Comparison of ENCODE assay signal across 8 cellular contexts in genomic region chr15:62125763-62126162, GRCh38. TPM values are rescaled to one million over a fixed set of nuclear protein-coding genes. Genes with fewer than 3 reads are reported as not detected.
DNase-seq lines count a peak whose midpoint lies in the region; ATAC-seq and TF ChIP-seq lines count a peak whose summit lies in the region.

No MANE protein-coding gene starts in this region.

- no peak overlapping the region for H3K4me3 Mint-ChIP-seq in chondrocyte (ENCODE audit: unreplicated experiment)
- H3K4me3 Mint-ChIP-seq in activated T-helper 2 cell treated with anti-CD3 and anti-CD28 coated beads, Interferon-gamma antibody, Interleukin-2, Interleukin-4, amounts not matched to agents 10 μg/mL and 5 μg/mL and 100 μg/mL, durations not matched to agents 14 hours and 24 hours and 36 hours (ENCODE audit: low read depth) = no peak overlapping the region

- peaks cover 9% of the 10 kb centered on the region for H3K4me1 Mint-ChIP-seq in chondrocyte (ENCODE audit: low read depth)
- peaks cover 30% of the 10 kb centered on the region for H3K4me1 Mint-ChIP-seq in activated T-helper 2 cell treated with anti-CD3 and anti-CD28 coated beads, Interferon-gamma antibody, Interleukin-2, Interleukin-4, amounts not matched to agents 10 μg/mL and 5 μg/mL and 100 μg/mL, durations not matched to agents 14 hours and 24 hours and 36 hours (ENCODE audit: low read depth)

- no peak overlapping the region for H3K4me3 ChIP-seq in GM23248
- no peak overlapping the region for H3K4me3 ChIP-seq in psoas muscle

- no peaks in the 10 kb centered on the region for H4K20me1 ChIP-seq in GM23248 (ENCODE audit: insufficient read depth)

- H3K27ac ChIP-seq in GM23248 (no peak overlapping the region), psoas muscle (no peak overlapping the region)

- H3K27ac Mint-ChIP-seq in chondrocyte (ENCODE audit: unreplicated experiment) = no peak overlapping the region
- no peak overlapping the region for H3K27ac Mint-ChIP-seq in activated T-helper 2 cell treated with anti-CD3 and anti-CD28 coated beads, Interferon-gamma antibody, Interleukin-2, Interleukin-4, amounts not matched to agents 10 μg/mL and 5 μg/mL and 100 μg/mL, durations not matched to agents 14 hours and 24 hours and 36 hours

- H3K36me3 ChIP-seq in GM23248 (ENCODE audit: low read depth) (no peaks in the 10 kb centered on the region), psoas muscle (ENCODE audit: insufficient read depth in 1 of 2, low read depth in 1 of 2) (no peaks in the 10 kb centered on the region)

- no peak overlapping the region for H2AFZ ChIP-seq in GM23248

- no peaks in the 10 kb centered on the region for H3K9me2 ChIP-seq in GM23248 (ENCODE audit: insufficient read depth)

- intact Hi-C loops in psoas muscle (cut with DNase I) = loop anchor here in 1 of 2 donors (5.0 to 10.0 kb wide), 3 partner anchors 37 to 179 kb away; no protein-coding TSS in a partner anchor
- intact Hi-C loops in activated T-helper 2 cell treated with anti-CD3 and anti-CD28 coated beads, Interferon-gamma antibody, Interleukin-2, Interleukin-4, amounts not matched to agents 10 μg/mL and 5 μg/mL and 100 μg/mL, durations not matched to agents 14 hours and 24 hours and 36 hours (cut with micrococcal nuclease) = no loop called here

- H3K79me2 ChIP-seq in GM23248 (ENCODE audit: insufficient read depth) = no peaks in the 10 kb centered on the region

- H3K36me3 Mint-ChIP-seq in chondrocyte (ENCODE audit: low read depth) = peaks cover 4% of the 10 kb centered on the region
- no peaks in the 10 kb centered on the region for H3K36me3 Mint-ChIP-seq in activated T-helper 2 cell treated with anti-CD3 and anti-CD28 coated beads, Interferon-gamma antibody, Interleukin-2, Interleukin-4, amounts not matched to agents 10 μg/mL and 5 μg/mL and 100 μg/mL, durations not matched to agents 14 hours and 24 hours and 36 hours (ENCODE audit: low read depth)

- no peak overlapping the region for H3K9ac ChIP-seq in GM23248

- peaks cover 9% of the 10 kb centered on the region for H3K9me3 Mint-ChIP-seq in chondrocyte (ENCODE audit: low read depth)
- no peaks in the 10 kb centered on the region for H3K9me3 Mint-ChIP-seq in activated T-helper 2 cell treated with anti-CD3 and anti-CD28 coated beads, Interferon-gamma antibody, Interleukin-2, Interleukin-4, amounts not matched to agents 10 μg/mL and 5 μg/mL and 100 μg/mL, durations not matched to agents 14 hours and 24 hours and 36 hours

- no peak overlapping the region for H3K4me2 ChIP-seq in GM23248 (ENCODE audit: unreplicated experiment)

- in situ Hi-C loops in GM23248 (cut with MboI) = no loop called here

- TF ChIP-seq CTCF in chondrocyte (IDR thresholded peaks at IDR 0.05) (peak; percentile 69), psoas muscle (IDR thresholded peaks at IDR 0.05) (peak; percentile 31)

- peak; percentile 27 to 74 (median 70) for ATAC-seq in psoas muscle
- ATAC-seq in GM18511 (IDR thresholded peaks at IDR 0.05; ENCODE audit: unreplicated experiment) = no peak

- DNase-seq in GM23248 = peak; percentile 58
- DNase-seq in NCI-H345 (lab: John Stamatoyannopoulos, UW) = peak; percentile 67
- no peak for DNase-seq in chondrocyte (ENCODE audit: low spot score)
- no peak for DNase-seq in psoas muscle
- DNase-seq in activated T-helper 2 cell treated with anti-CD3 and anti-CD28 coated beads, Interferon-gamma antibody, Interleukin-2, Interleukin-4, amounts not matched to agents 10 μg/mL and 5 μg/mL and 100 μg/mL, durations not matched to agents 14 hours and 24 hours and 36 hours (ENCODE audit: low spot score) = no peak
- no peak for DNase-seq in T-helper 1 cell
- no peak for DNase-seq in SIG-M5 treated with dmso at 0.1 percent for 504 hours (lab: John Stamatoyannopoulos, UW; ENCODE audit: unreplicated experiment)

- H3K4me1 ChIP-seq in GM23248 (ENCODE audit: insufficient read depth) = 0 out of 2 replicates have a peak, but pooled peaks cover 4% of the 10 kb centered on the region
- H3K4me1 ChIP-seq in psoas muscle = no peaks in the 10 kb centered on the region

- peaks cover 2% of the 10 kb centered on the region for H3K27me3 Mint-ChIP-seq in chondrocyte (ENCODE audit: low read depth)
- peaks cover 14% of the 10 kb centered on the region for H3K27me3 Mint-ChIP-seq in activated T-helper 2 cell treated with anti-CD3 and anti-CD28 coated beads, Interferon-gamma antibody, Interleukin-2, Interleukin-4, amounts not matched to agents 10 μg/mL and 5 μg/mL and 100 μg/mL, durations not matched to agents 14 hours and 24 hours and 36 hours (ENCODE audit: low read depth)

- H3K27me3 ChIP-seq in GM23248 (replicated peaks; ENCODE audit: insufficient read depth) = no peaks in the 10 kb centered on the region; the same call in 1 of the 2 replicates
- no peaks in the 10 kb centered on the region for H3K27me3 ChIP-seq in psoas muscle (ENCODE audit: insufficient read depth in 3 of 3, low read length in 2 of 3)

- H3K9me3 ChIP-seq in GM23248 (ENCODE audit: low read depth) (no peaks in the 10 kb centered on the region), psoas muscle (no peaks in the 10 kb centered on the region)

- WGBS in GM23248 (ENCODE audit: low coverage in 1 of 2, low lambda C conversion rate in 2 of 2, missing lambda C conversion rate in 2 of 2), 2 experiments = 0 to 7% methylated on average over 2 of the region's 2 CpGs
- WGBS in psoas muscle, 3 donors = 10 to 29% (median 18%) methylated on average over 2 of the region's 2 CpGs

- H3F3A ChIP-seq in GM23248 (ENCODE audit: insufficient read depth) = peaks cover 12% of the 10 kb centered on the region; the same call in 1 of the 2 replicates

RNA-seq across cellular contexts. Expression of gene C2CD4B, which starts 39.3 kb away (rescaled TPM):
- total RNA-seq in GM23248 (2014; rRNA removed; shearing (Covaris generic)) = not detected in 2 replicates
- polyA plus RNA-seq in GM23248 (2016; fragmentation: Nextera tagmentation; extraction: Ambion mirVana) (not detected in 2 replicates), psoas muscle (1 to 10 TPM in 1 of 3 donors, under 1 TPM in 2; 0.17 to 8.6 (median 0.25) TPM)
- total RNA-seq in chondrocyte (0.17 TPM in 1 of 3 replicates, not detected in the others), psoas muscle (1 to 10 TPM in 3 of 4 donors, under 1 TPM in 1; 0.60 to 3.2 (median 1.4) TPM)
- 0.14 and 0.16 TPM in 2 replicates for total RNA-seq in activated T-helper 2 cell treated with anti-CD3 and anti-CD28 coated beads, Interferon-gamma antibody, Interleukin-2, Interleukin-4, amounts not matched to agents 10 μg/mL and 5 μg/mL and 100 μg/mL, durations not matched to agents 14 hours and 24 hours and 36 hours

RNA-seq across cellular contexts. Expression of gene C2CD4A, which starts 59.0 kb away (rescaled TPM):
- not detected in 2 replicates for total RNA-seq in GM23248 (2014; rRNA removed; shearing (Covaris generic))
- polyA plus RNA-seq in GM23248 (2016; fragmentation: Nextera tagmentation; extraction: Ambion mirVana) = not detected in 2 replicates
- total RNA-seq in chondrocyte = 0.10 TPM in 1 of 3 replicates, not detected in the others
- total RNA-seq in psoas muscle = 1 to 10 TPM in 1 of 4 donors, under 1 TPM in 3; 0.09 to 2.3 (median 0.45) TPM
- 1 to 10 TPM in 1 of 3 donors, under 1 TPM in 2; 0.04 to 6.7 (median 0.19) TPM for polyA plus RNA-seq in psoas muscle
- not detected in 2 replicates for total RNA-seq in activated T-helper 2 cell treated with anti-CD3 and anti-CD28 coated beads, Interferon-gamma antibody, Interleukin-2, Interleukin-4, amounts not matched to agents 10 μg/mL and 5 μg/mL and 100 μg/mL, durations not matched to agents 14 hours and 24 hours and 36 hours

Comparison
In these comparisons a context has a peak if more than half of its experiments do, and no peak if none do; other contexts are left out.
1. DNase-seq: peak in GM23248 (single experiment) and NCI-H345 (single experiment); none in chondrocyte (single experiment), psoas muscle (0 of 2), activated T-helper 2 cell treated with anti-CD3 and anti-CD28 coated beads, Interferon-gamma antibody, Interleukin-2, Interleukin-4, amounts not matched to agents 10 μg/mL and 5 μg/mL and 100 μg/mL, durations not matched to agents 14 hours and 24 hours and 36 hours (single experiment), T-helper 1 cell (0 of 5) and SIG-M5 treated with dmso at 0.1 percent for 504 hours (single experiment).